ENCODE assay signal across 1 cellular context in the genomic region with DNA sequence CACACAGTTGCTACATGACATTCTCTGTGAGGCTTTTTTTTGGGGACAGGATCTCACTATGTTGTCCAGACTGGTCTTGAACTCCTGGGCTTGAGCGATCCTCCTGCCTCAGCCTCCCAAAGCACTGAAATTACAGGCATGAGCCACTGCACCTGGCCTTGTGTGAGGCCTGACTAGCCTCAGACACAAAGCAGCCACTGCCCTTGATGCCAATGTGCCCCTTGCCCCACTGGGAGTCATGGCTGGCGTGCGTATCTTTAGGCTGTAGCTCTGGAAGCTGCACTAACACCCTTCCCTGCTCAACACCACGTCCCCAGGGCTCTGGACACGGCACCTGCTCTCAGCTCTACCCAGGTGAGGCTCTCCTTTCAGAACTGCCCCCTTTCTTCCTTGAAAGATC.
A peak's percentile ranks its signal among the peaks of the same experiment; 100 is the strongest.
TF ChIP-seq lines count a peak whose summit lies in the region.

No MANE protein-coding gene starts in this region.

TF ChIP-seq in GM12878, 131 proteins besides CTCF, POLR2A, EP300 and RAD21:
- TF ChIP-seq POLR2AphosphoS5 (IDR thresholded peaks at IDR 0.05; ENCODE audit: low read length): peak; percentile 62; the same call in 1 of the 2 replicates
- no peak for TF ChIP-seq CBX5 (IDR thresholded peaks at IDR 0.05; ENCODE audit: low read depth)
